Comparison of ENCODE assay signal across 1 cellular context in the genomic region with DNA sequence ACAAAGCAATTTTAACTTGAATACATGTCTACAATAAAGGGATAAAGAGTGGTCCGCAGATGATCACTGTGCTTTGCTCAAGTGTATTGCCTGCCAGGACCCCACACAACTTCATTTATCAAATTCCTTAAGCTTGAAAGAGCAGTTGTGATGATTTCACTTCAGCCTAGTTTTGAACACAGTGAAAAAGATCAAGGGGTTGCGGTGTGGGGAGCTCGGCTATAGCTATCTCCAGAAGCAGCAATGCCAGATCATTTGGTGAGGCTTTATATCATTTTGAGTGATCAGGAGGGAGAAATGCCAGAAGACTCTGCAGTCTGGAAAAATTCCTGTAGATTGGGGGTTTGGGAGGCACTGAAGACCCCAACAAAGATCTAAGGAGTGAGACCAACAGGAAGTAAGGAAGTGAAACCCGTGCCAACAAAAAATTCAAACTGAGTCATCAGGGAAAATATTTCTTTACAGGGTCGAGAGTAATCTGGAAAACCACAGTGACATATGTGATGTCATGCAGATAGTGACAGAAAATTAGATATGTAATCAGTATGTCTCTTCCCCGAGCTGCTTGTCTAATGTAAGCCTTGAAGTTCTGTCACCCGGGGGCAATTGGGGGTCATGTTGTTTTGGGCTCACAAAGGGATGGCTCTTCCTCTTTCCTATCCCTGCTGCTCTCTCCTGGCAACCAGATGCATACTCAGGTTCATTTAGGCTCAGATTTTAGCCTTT.
TF ChIP-seq lines count a peak whose summit lies in the region.

No MANE protein-coding gene starts in this region.

TF ChIP-seq in SK-N-SH, 30 proteins besides CTCF, POLR2A, EP300 and RAD21 (continued from another document):
- TF ChIP-seq, protein P1, sequence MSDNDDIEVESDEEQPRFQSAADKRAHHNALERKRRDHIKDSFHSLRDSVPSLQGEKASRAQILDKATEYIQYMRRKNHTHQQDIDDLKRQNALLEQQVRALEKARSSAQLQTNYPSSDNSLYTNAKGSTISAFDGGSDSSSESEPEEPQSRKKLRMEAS (IDR thresholded peaks at IDR 0.05; ENCODE audit: low read depth): 0 out of 2 replicates have a peak, but pooled peaks have one; percentile 28
- TF ChIP-seq POLR2AphosphoS5 (IDR thresholded peaks at IDR 0.05; ENCODE audit: low read depth, low read length) (no peak), NFIC (IDR thresholded peaks at IDR 0.05; ENCODE audit: borderline replicate concordance) (peak; percentile 93), SIN3A (IDR thresholded peaks at IDR 0.05; ENCODE audit: borderline replicate concordance, low read depth, low read length) (no peak), JUND (IDR thresholded peaks at IDR 0.05) (peak; percentile 69)
